8 cellular contexts compared by ENCODE assay signal in the genomic region with DNA sequence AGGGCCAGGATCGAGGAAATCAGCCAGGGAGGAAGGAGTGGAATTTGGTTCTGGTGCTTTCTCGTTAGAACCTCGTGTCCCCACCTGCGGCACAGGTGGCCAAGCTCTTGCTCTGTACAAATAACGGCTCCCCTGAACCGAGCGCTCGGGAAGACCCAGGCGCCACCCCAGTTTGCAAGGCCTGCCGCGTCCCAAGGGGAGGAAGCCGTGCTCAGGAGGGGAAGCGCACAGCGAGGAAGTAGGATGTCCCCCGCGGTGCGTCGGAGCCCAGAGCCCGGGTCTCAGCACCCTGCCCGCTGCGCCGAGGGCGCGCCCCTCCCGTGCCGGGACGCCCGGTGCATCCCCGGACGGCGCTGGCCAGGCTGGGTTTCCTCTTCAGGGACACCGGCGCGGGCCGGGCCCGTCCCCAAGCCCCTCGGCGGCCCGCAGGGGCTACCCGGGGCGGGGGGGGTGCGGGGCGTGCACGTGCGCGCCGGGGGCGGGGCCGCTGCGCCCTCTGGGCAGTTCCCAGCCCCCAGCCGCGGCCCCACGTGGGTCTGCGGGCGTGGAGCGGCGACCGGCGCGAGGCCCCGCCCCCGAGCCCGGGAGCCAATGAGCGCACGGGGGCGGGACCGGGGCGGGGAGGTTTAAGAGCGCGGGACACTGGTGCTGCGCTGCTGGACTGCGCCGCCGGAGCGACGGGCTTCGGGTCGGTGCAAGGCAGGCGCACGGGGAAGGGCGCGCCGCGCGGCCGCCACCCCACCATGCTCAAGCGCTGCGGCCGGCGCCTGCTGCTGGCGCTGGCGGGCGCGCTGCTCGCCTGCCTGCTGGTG. TPM values are rescaled to one million over a fixed set of nuclear protein-coding genes. Genes with fewer than 3 reads are reported as not detected.
DNase-seq lines count a peak whose midpoint lies in the region; ATAC-seq, FAIRE-seq and TF ChIP-seq lines count a peak whose summit lies in the region.

Gene LFNG (plus strand): TSS at position 656 of the 812 bp plus-strand sequence. CDS start 88 bp downstream, at position 744.

- H3K27me3 ChIP-seq in pancreas (no peaks in the 10 kb centered on the region), tibial artery (peaks cover 0 to 45% of the 10 kb centered on the region in 2 donors)

- peak; percentile 64 to 82 for ATAC-seq in activated naive CD4-positive, alpha-beta T cell treated with anti-CD3 and anti-CD28 coated beads, Interleukin-2, amount 50 U/mL, for 72 hours
- ATAC-seq in pancreas: peak; percentile 46 to 64 (median 56)

- DNase-seq in GM10248 (ENCODE audit: extremely low spot score) (peak; percentile 98), MV-4-11 (lab: John Stamatoyannopoulos, UW) (peak; percentile 83), SKM-1 treated with dmso at 0.1 percent for 144 hours (lab: John Stamatoyannopoulos, UW; ENCODE audit: unreplicated experiment) (peak; percentile 87), head of caudate nucleus (peak; percentile 62 to 95 (median 89)), pancreas (peak; percentile 86 to 95 (median 90)), tibial artery (peak; percentile 84 to 90)
- peak; percentile 83 to 87 for DNase-seq in activated naive CD4-positive, alpha-beta T cell treated with anti-CD3 and anti-CD28 coated beads, Interleukin-2, amount 50 U/mL, for 72 hours (ENCODE audit: low spot score in 2 of 2)

- peak within 1 kb of the TSS; percentile 36 to 73 for H3K27ac Mint-ChIP-seq in activated naive CD4-positive, alpha-beta T cell treated with anti-CD3 and anti-CD28 coated beads, Interleukin-2, amount 50 U/mL, for 72 hours

- H3K36me3 ChIP-seq in HEK293 (ENCODE audit: control insufficient read depth in 2 of 2, insufficient read depth in 1 of 2, low read length in 2 of 2): no peaks in the 10 kb centered on the region
- H3K36me3 ChIP-seq in pancreas: no peaks in the 10 kb centered on the region
- H3K36me3 ChIP-seq in tibial artery: no peaks in the 10 kb centered on the region

- TF ChIP-seq CTCF in GM10248 (IDR thresholded peaks at IDR 0.05; ENCODE audit: control extremely low read depth, extremely low read depth, low read depth, missing control alignments) (no peak), HEK293 (tag by site-specific recombination; IDR thresholded peaks at IDR 0.05) (no peak), pancreas (IDR thresholded peaks at IDR 0.05) (no peak), tibial artery (IDR thresholded peaks at IDR 0.05) (no peak)

- 1% methylated on average over 39 to 95 of the region's 95 CpGs for WGBS in pancreas, 2 donors

- no peak within 1 kb of the TSS for H3K27ac ChIP-seq in HEK293 (ENCODE audit: extremely low read depth, low read depth, low read length)
- H3K27ac ChIP-seq in pancreas: peak within 1 kb of the TSS; percentile 13 to 33 (median 30)
- no peak within 1 kb of the TSS for H3K27ac ChIP-seq in tibial artery

- H3K9me3 Mint-ChIP-seq in activated naive CD4-positive, alpha-beta T cell treated with anti-CD3 and anti-CD28 coated beads, Interleukin-2, amount 50 U/mL, for 72 hours: no peaks in the 10 kb centered on the region

- H3K36me3 Mint-ChIP-seq in activated naive CD4-positive, alpha-beta T cell treated with anti-CD3 and anti-CD28 coated beads, Interleukin-2, amount 50 U/mL, for 72 hours: peaks cover 0 to 6% of the 10 kb centered on the region in 2 donors

- H3K9me3 ChIP-seq in HEK293 (ENCODE audit: control insufficient read depth, insufficient read depth, low read depth, low read length): no peaks in the 10 kb centered on the region
- no peaks in the 10 kb centered on the region for H3K9me3 ChIP-seq in pancreas
- H3K9me3 ChIP-seq in tibial artery: no peaks in the 10 kb centered on the region

- H3K4me3 ChIP-seq in HEK293 (ENCODE audit: low read depth, low read length): peak within 1 kb of the TSS; percentile 39
- H3K4me3 ChIP-seq in pancreas: peak within 1 kb of the TSS; percentile 57 to 80 (median 76)
- peak within 1 kb of the TSS; percentile 50 to 63 for H3K4me3 ChIP-seq in tibial artery

- no peak for FAIRE-seq in pancreas (lab: Jason Lieb, UNC)

- CTCF ChIA-PET in GM10248 (lab: Yijun Ruan, JAX): no interaction called here
- CTCF ChIA-PET in HEK293 (lab: Yijun Ruan, JAX): interaction anchor here (0.6 kb wide), 1 partner anchor 150 kb away, joined by 3 read pairs; no protein-coding TSS in a partner anchor

- intact Hi-C loops in head of caudate nucleus (cut with DNase I): no loop called here
- intact Hi-C loops in pancreas (cut with DNase I): no loop called here
- intact Hi-C loops in tibial artery (cut with DNase I; ENCODE audit: low total_unique reads): no loop called here

- POLR2A ChIA-PET in GM10248 (lab: Yijun Ruan, JAX): no interaction called here
- POLR2A ChIA-PET in HEK293 (lab: Yijun Ruan, JAX): interaction anchor here (1.0 to 1.1 kb wide), 2 partner anchors 10 to 26 kb away, joined by 3 read pairs; no protein-coding TSS in a partner anchor

- peaks cover 8% of the 10 kb centered on the region for H3K4me1 ChIP-seq in HEK293 (ENCODE audit: control insufficient read depth, insufficient read depth, low read length)
- peaks cover under 1 to 27% (median 13%) of the 10 kb centered on the region in 3 donors for H3K4me1 ChIP-seq in pancreas
- peaks cover 0 to 57% (median 34%) of the 10 kb centered on the region in 4 donors for H3K4me1 ChIP-seq in tibial artery

TF ChIP-seq in HEK293, 187 proteins besides CTCF, POLR2A, EP300 and RAD21 (continues in another document):
- TF ChIP-seq GLIS1 (tag by site-specific recombination; IDR thresholded peaks at IDR 0.05) (peak; percentile 68), ZBTB11 (tag by site-specific recombination; conservative IDR thresholded peaks at IDR 0.05; ENCODE audit: low read depth) (peak; percentile 29; the same call in 1 of the 2 replicates), ZNF423 (tag by site-specific recombination; IDR thresholded peaks at IDR 0.05) (0 out of 2 replicates have a peak, but pooled peaks have one; percentile 33), KLF10 (tag by site-specific recombination; IDR thresholded peaks at IDR 0.05) (peak; percentile 93), GLIS2 (tag by site-specific recombination; IDR thresholded peaks at IDR 0.05) (peak; percentile 18; the same call in 1 of the 2 replicates), ZEB2 (tag by site-specific recombination; IDR thresholded peaks at IDR 0.05) (peak; percentile 28; the same call in 1 of the 2 replicates), SP2 (tag by site-specific recombination; IDR thresholded peaks at IDR 0.05) (peak; percentile 36; the same call in 1 of the 2 replicates), ZIC2 (tag by site-specific recombination; IDR thresholded peaks at IDR 0.05) (peak; percentile 78), ZBTB8A (tag by site-specific recombination; IDR thresholded peaks at IDR 0.05) (0 out of 2 replicates have a peak, but pooled peaks have one; percentile 12), ZNF335 (tag by site-specific recombination; conservative IDR thresholded peaks at IDR 0.05) (no peak; the same call in 1 of the 2 replicates), ZNF514 (tag by site-specific recombination; IDR thresholded peaks at IDR 0.05) (no peak), YY2 (tag by site-specific recombination; IDR thresholded peaks at IDR 0.05) (no peak)
- TF ChIP-seq, protein P1, sequence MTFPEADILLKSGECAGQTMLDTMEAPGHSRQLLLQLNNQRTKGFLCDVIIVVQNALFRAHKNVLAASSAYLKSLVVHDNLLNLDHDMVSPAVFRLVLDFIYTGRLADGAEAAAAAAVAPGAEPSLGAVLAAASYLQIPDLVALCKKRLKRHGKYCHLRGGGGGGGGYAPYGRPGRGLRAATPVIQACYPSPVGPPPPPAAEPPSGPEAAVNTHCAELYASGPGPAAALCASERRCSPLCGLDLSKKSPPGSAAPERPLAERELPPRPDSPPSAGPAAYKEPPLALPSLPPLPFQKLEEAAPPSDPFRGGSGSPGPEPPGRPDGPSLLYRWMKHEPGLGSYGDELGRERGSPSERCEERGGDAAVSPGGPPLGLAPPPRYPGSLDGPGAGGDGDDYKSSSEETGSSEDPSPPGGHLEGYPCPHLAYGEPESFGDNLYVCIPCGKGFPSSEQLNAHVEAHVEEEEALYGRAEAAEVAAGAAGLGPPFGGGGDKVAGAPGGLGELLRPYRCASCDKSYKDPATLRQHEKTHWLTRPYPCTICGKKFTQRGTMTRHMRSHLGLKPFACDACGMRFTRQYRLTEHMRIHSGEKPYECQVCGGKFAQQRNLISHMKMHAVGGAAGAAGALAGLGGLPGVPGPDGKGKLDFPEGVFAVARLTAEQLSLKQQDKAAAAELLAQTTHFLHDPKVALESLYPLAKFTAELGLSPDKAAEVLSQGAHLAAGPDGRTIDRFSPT (tag by site-specific recombination; IDR thresholded peaks at IDR 0.05): no peak

RNA-seq across cellular contexts. Expression of gene LFNG, which starts in this region (rescaled TPM):
- total RNA-seq in activated naive CD4-positive, alpha-beta T cell treated with anti-CD3 and anti-CD28 coated beads, Interleukin-2, amount 50 U/mL, for 72 hours: 10 to 100 TPM; 17.8 to 21.1 TPM
- total RNA-seq in pancreas: 10 to 100 TPM; 28.2 to 66.8 (median 41.5) TPM
- polyA plus RNA-seq in pancreas: 10 to 100 TPM; 37.2 to 42.1 TPM

Comparison
In these comparisons a context has a peak if more than half of its experiments do, and no peak if none do; other contexts are left out.
1. H3K27ac ChIP-seq: peak in pancreas (4 of 4); none in HEK293 (single experiment) and tibial artery (0 of 2).
2. Peak in every context shown above with its lines, with median percentiles within 50 percentile points of each other: DNase-seq and H3K4me3 ChIP-seq.